1 cellular context compared by ENCODE assay signal in genomic region chr10:116879817-116880216, GRCh38.
TF ChIP-seq lines count a peak whose summit lies in the region.

No MANE protein-coding gene starts in this region.

TF ChIP-seq in K562, 482 proteins besides CTCF, POLR2A, EP300 and RAD21:
- TF ChIP-seq SMARCA4 (IDR thresholded peaks at IDR 0.05), result no peak
- TF ChIP-seq CHAMP1 (IDR thresholded peaks at IDR 0.05), result no peak
- TF ChIP-seq ESRRA (IDR thresholded peaks at IDR 0.05; ENCODE audit: borderline replicate concordance, low read depth), result no peak
